In genomic region chr2:213001285-213001910, GRCh38 we compare ENCODE assay signal across 2 cellular contexts.
TF ChIP-seq lines count a peak whose summit lies in the region.

No MANE protein-coding gene starts in this region.

TF ChIP-seq in SK-N-SH, 30 proteins besides CTCF, POLR2A, EP300 and RAD21 (continued from another document):
- no peak for TF ChIP-seq SIN3A (IDR thresholded peaks at IDR 0.05; ENCODE audit: borderline replicate concordance, low read depth, low read length)
- no peak for TF ChIP-seq USF2 (IDR thresholded peaks at IDR 0.05; ENCODE audit: borderline replicate concordance, low read depth, low read length)
- TF ChIP-seq TEAD4 (IDR thresholded peaks at IDR 0.05; ENCODE audit: borderline replicate concordance, insufficient read depth) = no peak
- no peak for TF ChIP-seq IRF3 (IDR thresholded peaks at IDR 0.05; ENCODE audit: low read depth, low read length)

TF ChIP-seq in SK-N-SH treated with all-trans-retinoic acid at 6 μM for 48 hours, 23 proteins besides CTCF, POLR2A, EP300 and RAD21 (continued from another document):
- TF ChIP-seq PATZ1 (CRISPR knock-in tag; IDR thresholded peaks at IDR 0.05; ENCODE audit: borderline replicate concordance) (no peak), BACH2 (CRISPR knock-in tag; IDR thresholded peaks at IDR 0.05; ENCODE audit: borderline replicate concordance) (no peak), ZNF565 (CRISPR knock-in tag; conservative IDR thresholded peaks at IDR 0.05; ENCODE audit: low read depth) (no peak), ZNF8 (CRISPR knock-in tag; IDR thresholded peaks at IDR 0.05) (no peak), POU6F1 (CRISPR knock-in tag; IDR thresholded peaks at IDR 0.05; ENCODE audit: borderline replicate concordance, low read depth) (no peak), ZFP30 (CRISPR knock-in tag; IDR thresholded peaks at IDR 0.05) (no peak), CSDC2 (CRISPR knock-in tag; IDR thresholded peaks at IDR 0.05) (no peak), PPARA (CRISPR knock-in tag; IDR thresholded peaks at IDR 0.05; ENCODE audit: borderline replicate concordance) (no peak), RARB (CRISPR knock-in tag; IDR thresholded peaks at IDR 0.05) (no peak), GLIS3 (CRISPR knock-in tag; IDR thresholded peaks at IDR 0.05) (no peak)
